Comparison of ENCODE assay signal across 1 cellular context in genomic region chr10:121792198-121792597, GRCh38.
TF ChIP-seq lines count a peak whose summit lies in the region.

No MANE protein-coding gene starts in this region.

TF ChIP-seq in GM23338, 12 proteins besides CTCF, POLR2A, EP300 and RAD21 (continued from another document):
- TF ChIP-seq ZNF462 (CRISPR knock-in tag; IDR thresholded peaks at IDR 0.05) (no peak), STAT1 (IDR thresholded peaks at IDR 0.05; ENCODE audit: unreplicated experiment) (no peak), JUNB (IDR thresholded peaks at IDR 0.05; ENCODE audit: unreplicated experiment) (no peak), EZH2phosphoT487 (IDR thresholded peaks at IDR 0.05; ENCODE audit: unreplicated experiment) (no peak), CREB1 (CRISPR knock-in tag; IDR thresholded peaks at IDR 0.05; ENCODE audit: low read depth) (no peak)
